In genomic region chr2:152395132-152396024, GRCh38 we compare ENCODE assay signal across 1 cellular context.
TF ChIP-seq lines count a peak whose summit lies in the region.

No MANE protein-coding gene starts in this region.

TF ChIP-seq in SK-N-SH treated with all-trans-retinoic acid at 6 μM for 48 hours, 23 proteins besides CTCF, POLR2A, EP300 and RAD21 (continued from another document):
- TF ChIP-seq POU6F1 (CRISPR knock-in tag; IDR thresholded peaks at IDR 0.05; ENCODE audit: borderline replicate concordance, low read depth) (no peak), BACH2 (CRISPR knock-in tag; IDR thresholded peaks at IDR 0.05; ENCODE audit: borderline replicate concordance) (no peak), TOX (CRISPR knock-in tag; IDR thresholded peaks at IDR 0.05; ENCODE audit: borderline replicate concordance) (no peak), CREB5 (CRISPR knock-in tag; IDR thresholded peaks at IDR 0.05; ENCODE audit: low read depth) (no peak)
